Comparison of ENCODE assay signal across 24 cellular contexts in the genomic region with DNA sequence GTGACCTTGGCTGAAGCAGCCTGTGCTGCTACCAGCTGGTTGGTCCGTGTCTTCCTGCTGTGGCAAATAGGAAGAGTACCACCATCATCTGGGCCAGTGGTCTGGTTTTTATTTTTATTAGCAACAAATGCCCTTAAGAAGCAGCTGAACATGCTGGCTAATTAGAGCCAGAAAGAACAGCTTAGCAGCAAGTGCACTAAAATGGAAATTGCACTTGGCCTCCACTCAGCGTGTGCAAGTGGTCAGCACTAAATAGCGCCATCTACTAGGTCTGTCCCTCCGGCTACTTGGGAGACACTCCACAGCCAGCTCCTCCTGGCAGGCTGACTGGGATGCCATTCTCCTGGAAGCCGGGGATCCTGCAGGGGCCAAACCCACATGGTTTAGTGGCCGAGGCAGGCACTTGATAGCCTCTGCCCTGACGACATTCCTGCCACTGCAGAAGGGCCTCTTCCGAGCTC.
"Had no signal": no experiment of that assay in that cellular context is flagged by ENCODE, and none has a peak within 500 bp of the region (broad histone marks: within the 10 kb centered on the region; RNA-seq: fewer than 3 reads in every experiment).

No MANE protein-coding gene starts in this region.

- H3K4me3 Mint-ChIP-seq: activated naive CD4-positive, alpha-beta T cell treated with anti-CD3 and anti-CD28 coated beads, Interleukin-2, amount 50 U/mL, for 24 hours; activated T-cell treated with anti-CD3 and anti-CD28 coated beads, Interleukin-2, amount 50 U/mL, for 72 hours; central memory CD8-positive, alpha-beta T cell; natural killer cell treated with Interleukin-12 subunit alpha and Interleukin-12 subunit beta and Interleukin-15 and Interleukin-18, amount 100 ng/mL, for 72 hours; T-helper 2 cell treated with Interferon-gamma antibody and Interleukin-4, amounts not matched to agents 5 μg/mL and 100 μg/mL, for 36 hours had no signal

- H3K36me3 ChIP-seq: heart left ventricle, left ventricle myocardium inferior, neutrophil, pancreas had no signal

- H3K36me3 Mint-ChIP-seq: activated naive CD4-positive, alpha-beta T cell treated with anti-CD3 and anti-CD28 coated beads, Interleukin-2, amount 50 U/mL, for 24 hours; natural killer cell treated with Interleukin-12 subunit alpha and Interleukin-12 subunit beta and Interleukin-15 and Interleukin-18, amount 100 ng/mL, for 72 hours had no signal

- ATAC-seq: activated T-cell treated with anti-CD3 and anti-CD28 coated beads, Interleukin-2, amount 50 U/mL, for 72 hours; pancreas; sciatic nerve had no signal

- H3K4me1 Mint-ChIP-seq: activated naive CD4-positive, alpha-beta T cell treated with anti-CD3 and anti-CD28 coated beads, Interleukin-2, amount 50 U/mL, for 24 hours; central memory CD8-positive, alpha-beta T cell had no signal

- H3K27ac ChIP-seq: ascending aorta, heart left ventricle, left ventricle myocardium inferior, neutrophil, pancreas, tibial artery had no signal

- H3K27ac Mint-ChIP-seq: activated naive CD4-positive, alpha-beta T cell treated with anti-CD3 and anti-CD28 coated beads, Interleukin-2, amount 50 U/mL, for 24 hours; activated T-cell treated with anti-CD3 and anti-CD28 coated beads, Interleukin-2, amount 50 U/mL, for 72 hours; natural killer cell treated with Interleukin-12 subunit alpha and Interleukin-12 subunit beta and Interleukin-15 and Interleukin-18, amount 100 ng/mL, for 72 hours; T-helper 2 cell treated with Interferon-gamma antibody and Interleukin-4, amounts not matched to agents 5 μg/mL and 100 μg/mL, for 36 hours had no signal

- H3K4me1 ChIP-seq: ascending aorta, heart left ventricle, left ventricle myocardium inferior, pancreas, tibial artery had no signal

- H3K9me3 Mint-ChIP-seq: activated naive CD4-positive, alpha-beta T cell treated with anti-CD3 and anti-CD28 coated beads, Interleukin-2, amount 50 U/mL, for 24 hours; activated T-cell treated with anti-CD3 and anti-CD28 coated beads, Interleukin-2, amount 50 U/mL, for 72 hours; central memory CD8-positive, alpha-beta T cell; natural killer cell treated with Interleukin-12 subunit alpha and Interleukin-12 subunit beta and Interleukin-15 and Interleukin-18, amount 100 ng/mL, for 72 hours; T-helper 2 cell treated with Interferon-gamma antibody and Interleukin-4, amounts not matched to agents 5 μg/mL and 100 μg/mL, for 36 hours had no signal

- H3K4me3 ChIP-seq: ascending aorta, heart left ventricle, left ventricle myocardium inferior, pancreas, tibial artery had no signal

- H3K27me3 ChIP-seq: ascending aorta, heart left ventricle, neutrophil, pancreas, tibial artery had no signal

- H3K27me3 Mint-ChIP-seq: activated naive CD4-positive, alpha-beta T cell treated with anti-CD3 and anti-CD28 coated beads, Interleukin-2, amount 50 U/mL, for 24 hours had no signal

- DNase-seq: activated CD4-positive, alpha-beta T cell treated with anti-CD3 and anti-CD28 coated beads, Interleukin-2, amount 50 U/mL, for 4 hours; activated gamma-delta T cell; activated T-cell treated with anti-CD3 and anti-CD28 coated beads, Interleukin-2, amount 50 U/mL, for 72 hours; cortex of kidney; erythroblast; heart left ventricle; left ventricle myocardium inferior; mammary epithelial cell; pancreas; stimulated activated CD4-positive, alpha-beta T cell treated with anti-CD3 and anti-CD28 coated beads, Interleukin-12 subunit alpha, Interleukin-12 subunit beta, amount 100 ng/mL, for 4 hours; stimulated activated CD4-positive, alpha-beta T cell treated with anti-CD3 and anti-CD28 coated beads, Interleukin-1b, Interleukin-23, amount 100 ng/mL, for 48 hours; stimulated activated CD8-positive, alpha-beta memory T cell treated with anti-CD3 and anti-CD28 coated beads, Interleukin-4, amount 100 ng/mL, for 48 hours; stimulated activated naive CD4-positive, alpha-beta T cell treated with Interleukin-2 at 50 U/mL for 16 hours; tibial artery had no signal

- FAIRE-seq: endometrium, frontal cortex, pancreas, TTC549 had no signal

- H3K9me3 ChIP-seq: heart left ventricle, left ventricle myocardium inferior, neutrophil, pancreas, tibial artery had no signal
